Comparison of ENCODE assay signal across 8 cellular contexts in genomic region chr18:23503038-23503966, GRCh38. TPM values are rescaled to one million over a fixed set of nuclear protein-coding genes. Genes with fewer than 3 reads are reported as not detected.
DNase-seq lines count a peak whose midpoint lies in the region; ATAC-seq and TF ChIP-seq lines count a peak whose summit lies in the region.

RMC1 (plus strand) TSS chr18:23503511; CDS start chr18:23503619, 108 bp downstream.

- TF ChIP-seq CTCF in activated B cell treated with CpG ODN at 0.5 μM for 24 hours (IDR thresholded peaks at IDR 0.05) (no peak), cardiac fibroblast (IDR thresholded peaks at IDR 0.05; ENCODE audit: low read depth, low read length) (no peak), spleen (IDR thresholded peaks at IDR 0.05 in 8 of 11, conservative IDR thresholded peaks at IDR 0.05 in 3 of 11) (peak in 5 of 11 experiments; percentile 10 to 35 (median 20))

- no peaks in the 10 kb centered on the region for H3K27me3 Mint-ChIP-seq in activated B cell treated with CpG ODN at 0.5 μM for 24 hours

- no peaks in the 10 kb centered on the region for H3K9me3 ChIP-seq in spleen

- peak within 1 kb of the TSS; percentile 78 to 91 for H3K4me3 ChIP-seq in cardiac fibroblast (replicated peaks in 1 of 2; ENCODE audit: low read depth in 2 of 2, low read length in 2 of 2)
- H3K4me3 ChIP-seq in spleen, result peak within 1 kb of the TSS; percentile 72 to 98 (median 95)

- ATAC-seq in GM18873 (IDR thresholded peaks at IDR 0.05; ENCODE audit: low FRiP score, unreplicated experiment) (peak; percentile 49), HG03135 (IDR thresholded peaks at IDR 0.05; ENCODE audit: unreplicated experiment) (peak; percentile 74), activated B cell treated with CpG ODN at 0.5 μM for 24 hours (ENCODE audit: low read depth) (peak; percentile 89)

- peak within 1 kb of the TSS; percentile 95 to 99 (median 96) for H3K27ac ChIP-seq in spleen

- CTCF ChIA-PET in activated B cell treated with CpG ODN at 0.5 μM for 24 hours (lab: Charles Lee), result interaction anchor here (0.6 to 1.5 kb wide), 4 partner anchors 13 to 703 kb away, joined by 3 to 5 read pairs (median 4); no protein-coding TSS in a partner anchor

- peak within 1 kb of the TSS; percentile 98 for H3K27ac Mint-ChIP-seq in activated B cell treated with CpG ODN at 0.5 μM for 24 hours

- no peaks in the 10 kb centered on the region for H3K9me3 Mint-ChIP-seq in activated B cell treated with CpG ODN at 0.5 μM for 24 hours

- POLR2A ChIA-PET in activated B cell treated with CpG ODN at 0.5 μM for 24 hours (lab: Charles Lee), result interaction anchor here (0.6 to 3.5 kb wide), 10 partner anchors 15 to 369 kb away, joined by 3 to 33 read pairs (median 8); partner anchors contain the start of genes NPC1 and RIOK3

- H3K4me1 ChIP-seq in spleen, result peaks cover 19 to 92% (median 61%) of the 10 kb centered on the region in 6 donors

- intact Hi-C loops in activated B cell treated with CpG ODN at 0.5 μM for 24 hours (cut with micrococcal nuclease) (loop anchor here (1.0 to 10.0 kb wide), 14 partner anchors 13 to 570 kb away; partner anchors contain the start of genes NPC1, RBBP8, RIOK3 and TTC39C), spleen (cut with DNase I; ENCODE audit: low total_unique reads) (loop anchor here (5.0 kb wide), 1 partner anchor 84 kb away; the partner anchor contains the start of gene NPC1)

- 0 to 1% (median 0%) methylated on average over 30 to 110 of the region's 110 CpGs for WGBS in spleen, 5 donors

- peaks cover 2 to 26% (median 17%) of the 10 kb centered on the region in 6 donors for H3K36me3 ChIP-seq in spleen

- H3K36me3 Mint-ChIP-seq in activated B cell treated with CpG ODN at 0.5 μM for 24 hours (ENCODE audit: low read depth), result peaks cover 28% of the 10 kb centered on the region

- H3K4me3 Mint-ChIP-seq in activated B cell treated with CpG ODN at 0.5 μM for 24 hours, result peak within 1 kb of the TSS; percentile 93

- H3K4me1 Mint-ChIP-seq in activated B cell treated with CpG ODN at 0.5 μM for 24 hours, result peaks cover 75% of the 10 kb centered on the region

- TF ChIP-seq POLR2A in spleen (IDR thresholded peaks at IDR 0.05), result peak in 2 of 3 donors; percentile 67 to 80

- peak; percentile 98 for DNase-seq in AG08396 (ENCODE audit: low spot score)
- DNase-seq in NCI-H2227 treated with DMSO at 0.1 percent for 48 hours (lab: John Stamatoyannopoulos, UW), result peak; percentile 89
- DNase-seq in activated B cell treated with CpG ODN at 0.5 μM for 24 hours, result peak; percentile 100
- peak; percentile 92 to 95 for DNase-seq in cardiac fibroblast (ENCODE audit: low read depth in 2 of 2)
- peak; percentile 91 for DNase-seq in inferior parietal cortex (ENCODE audit: extremely low spot score)
- peak; percentile 100 for DNase-seq in spleen

- no peaks in the 10 kb centered on the region for H3K27me3 ChIP-seq in spleen (replicated peaks in 1 of 7)

RNA-seq across cellular contexts. Expression of gene RMC1, which starts in this region (rescaled TPM):
- total RNA-seq in activated B cell treated with CpG ODN at 0.5 μM for 24 hours (58.4 and 71.2 TPM in 2 replicates), spleen (10 to 100 TPM; 29.5 to 55.9 (median 43.6) TPM)
- polyA plus RNA-seq in spleen, result 10 to 100 TPM; 42.0 to 74.7 (median 47.5) TPM

Comparison
In these comparisons a context has a peak if more than half of its experiments do, and no peak if none do; other contexts are left out.
1. Peak in every context shown above with its lines: DNase-seq, ATAC-seq, H3K4me3 ChIP-seq and H3K27ac ChIP-seq.